ENCODE assay signal across 1 cellular context in genomic region chr17:7932949-7933348, GRCh38.
TF ChIP-seq lines count a peak whose summit lies in the region.

No MANE protein-coding gene starts in this region.

TF ChIP-seq in IMR-90, 13 proteins besides CTCF, POLR2A, EP300 and RAD21:
- peak; percentile 30; the same call in 1 of the 2 replicates for TF ChIP-seq SMC3 (IDR thresholded peaks at IDR 0.05; ENCODE audit: low read depth, low read length)
- TF ChIP-seq MXI1 (IDR thresholded peaks at IDR 0.05; ENCODE audit: borderline replicate concordance, low read depth, low read length) = no peak
- TF ChIP-seq RCOR1 (IDR thresholded peaks at IDR 0.05; ENCODE audit: insufficient replicate concordance, low read length) = no peak
- TF ChIP-seq MAFK (IDR thresholded peaks at IDR 0.05; ENCODE audit: low read depth, low read length) = no peak
- TF ChIP-seq USF2 (IDR thresholded peaks at IDR 0.05; ENCODE audit: low read depth, low read length) = 0 out of 2 replicates have a peak, but pooled peaks have one; percentile 11
- TF ChIP-seq MAZ (IDR thresholded peaks at IDR 0.05; ENCODE audit: borderline replicate concordance, low read depth, low read length) = no peak
- TF ChIP-seq BHLHE40 (IDR thresholded peaks at IDR 0.05; ENCODE audit: low read depth, low read length) = no peak
- TF ChIP-seq ELK1 (IDR thresholded peaks at IDR 0.05; ENCODE audit: borderline replicate concordance, low read depth, low read length) = no peak
- peak; percentile 27; the same call in 1 of the 2 replicates for TF ChIP-seq FOS (IDR thresholded peaks at IDR 0.05; ENCODE audit: low read depth, low read length)
- no peak for TF ChIP-seq NFE2L2 (IDR thresholded peaks at IDR 0.05; ENCODE audit: low read depth, low read length)
- no peak for TF ChIP-seq CEBPB (IDR thresholded peaks at IDR 0.05; ENCODE audit: low read depth, low read length)
- no peak for TF ChIP-seq RFX5 (IDR thresholded peaks at IDR 0.05; ENCODE audit: low read depth, low read length)
- TF ChIP-seq CHD1 (IDR thresholded peaks at IDR 0.05; ENCODE audit: low read depth, low read length) = no peak; the same call in 1 of the 2 replicates
TF ChIP-seq in IMR-90: peak in this region for 3.
